ENCODE assay signal across 8 cellular contexts in the genomic region with DNA sequence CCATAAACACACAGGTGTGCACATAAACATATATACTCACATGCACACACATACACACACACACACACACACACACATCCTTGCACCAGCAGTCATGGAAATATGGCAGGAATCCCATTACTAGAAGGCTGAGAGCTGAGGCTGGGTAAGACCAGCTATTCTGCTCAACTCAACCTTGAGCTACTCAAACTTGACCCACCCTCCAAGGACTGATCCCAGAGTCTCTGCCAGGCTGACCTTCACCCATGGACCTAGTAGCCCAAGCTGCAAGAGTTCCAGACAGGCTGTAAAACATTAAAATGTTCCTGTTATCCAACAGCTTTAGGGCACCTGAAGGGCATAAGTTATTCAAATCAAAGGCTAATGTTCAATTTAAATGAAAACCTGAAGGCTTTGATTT.
"Had no signal": no experiment of that assay in that cellular context is flagged by ENCODE, and none has a peak within 500 bp of the region (broad histone marks: within the 10 kb centered on the region; RNA-seq: fewer than 3 reads in every experiment).

No MANE protein-coding gene starts in this region.

- DNase-seq: NCI-H1048, NCI-H1105, NCI-H187 treated with DMSO at 0.1 percent for 48 hours, NCI-H2029 treated with DMSO at 0.1 percent for 48 hours, PC-3, SIG-M5 had no signal

- ATAC-seq: Panc1, PC-3, Right ventricle myocardium inferior had no signal
